In genomic region chr9:123399803-123400378, GRCh38 we compare ENCODE assay signal across 8 cellular contexts. TPM values are rescaled to one million over a fixed set of nuclear protein-coding genes. Genes with fewer than 3 reads are reported as not detected.
DNase-seq lines count a peak whose midpoint lies in the region; ATAC-seq and TF ChIP-seq lines count a peak whose summit lies in the region.
"Had no signal": no experiment of that assay in that cellular context is flagged by ENCODE, and none has a peak within 500 bp of the region (broad histone marks: within the 10 kb centered on the region; RNA-seq: fewer than 3 reads in every experiment).

No MANE protein-coding gene starts in this region.

- H3K4me2 ChIP-seq in GM23338, result no peak overlapping the region
- no peak overlapping the region for H3K4me2 ChIP-seq in mesendoderm (ENCODE audit: low read length)

- H3K27ac ChIP-seq in GM23338 (ENCODE audit: low read depth) (no peak overlapping the region), mesendoderm (ENCODE audit: low read depth, low read length) (no peak overlapping the region)

- H3K9me3 Mint-ChIP-seq in Caco-2 (ENCODE audit: unreplicated experiment) (no peaks in the 10 kb centered on the region), GM23338 (no peaks in the 10 kb centered on the region)
- H3K9me3 Mint-ChIP-seq in activated CD4-positive, alpha-beta memory T cell treated with anti-CD3 and anti-CD28 coated beads, Interleukin-2, amount 10 ng/mL, durations not matched to agents 7 days and 5 days, result no peaks in the 10 kb centered on the region
- H3K9me3 Mint-ChIP-seq: stimulated activated naive CD8-positive, alpha-beta T cell treated with anti-CD3 and anti-CD28 coated beads, Interleukin-15, Interleukin-2, amounts not matched to agents 100 ng/mL and 50 ng/mL, for 24 hours had no signal

- H3K79me1 ChIP-seq in mesendoderm (ENCODE audit: low read length), result no peaks in the 10 kb centered on the region

- no peak overlapping the region for H3K18ac ChIP-seq in mesendoderm (ENCODE audit: low read length)

- H3K4me1 Mint-ChIP-seq in Caco-2 (ENCODE audit: low read depth, unreplicated experiment), result no peaks in the 10 kb centered on the region
- peaks cover 16% of the 10 kb centered on the region for H3K4me1 Mint-ChIP-seq in GM23338
- H3K4me1 Mint-ChIP-seq in activated CD4-positive, alpha-beta memory T cell treated with anti-CD3 and anti-CD28 coated beads, Interleukin-2, amount 10 ng/mL, durations not matched to agents 7 days and 5 days, result no peaks in the 10 kb centered on the region

- no peak overlapping the region for H3K56ac ChIP-seq in mesendoderm (ENCODE audit: low read length)

- H3K4me3 Mint-ChIP-seq in Caco-2 (ENCODE audit: unreplicated experiment) (no peak overlapping the region), GM23338 (no peak overlapping the region)
- no peak overlapping the region for H3K4me3 Mint-ChIP-seq in activated CD4-positive, alpha-beta memory T cell treated with anti-CD3 and anti-CD28 coated beads, Interleukin-2, amount 10 ng/mL, durations not matched to agents 7 days and 5 days
- H3K4me3 Mint-ChIP-seq: stimulated activated naive CD8-positive, alpha-beta T cell treated with anti-CD3 and anti-CD28 coated beads, Interleukin-15, Interleukin-2, amounts not matched to agents 100 ng/mL and 50 ng/mL, for 24 hours had no signal

- H3K9me2 ChIP-seq in GM23338 (ENCODE audit: insufficient read depth), result no peaks in the 10 kb centered on the region

- CTCF ChIA-PET in Caco-2 (lab: Charles Lee), result interaction anchor here (0.6 to 0.8 kb wide), 2 partner anchors 42 to 586 kb away, joined by 3 read pairs; no protein-coding TSS in a partner anchor
- CTCF ChIA-PET in activated CD4-positive, alpha-beta memory T cell treated with anti-CD3 and anti-CD28 coated beads, Interleukin-2, amount 10 ng/mL, durations not matched to agents 7 days and 5 days (lab: Charles Lee), result no interaction called here

- H4K20me1 ChIP-seq in GM23338 (replicated peaks; ENCODE audit: insufficient read depth), result no peaks in the 10 kb centered on the region; the same call in 1 of the 2 replicates

- H2BK15ac ChIP-seq in mesendoderm (replicated peaks; ENCODE audit: low read depth), result no peak overlapping the region

- BruUV-seq in Caco-2 (replicated peaks; lab: Mats Ljungman, UMichigan), result no TSS peak

- H3K36me3 ChIP-seq in Caco-2 (ENCODE audit: control insufficient read depth, insufficient read depth, low read length), result no peaks in the 10 kb centered on the region; the same call in 1 of the 2 replicates
- no peaks in the 10 kb centered on the region for H3K36me3 ChIP-seq in GM23338 (ENCODE audit: insufficient read depth)
- H3K36me3 ChIP-seq in mesendoderm (ENCODE audit: control insufficient read depth, insufficient read depth, low read length), result no peaks in the 10 kb centered on the region

- peak in 1 of 2 experiments; percentile 43 for DNase-seq in Caco-2
- DNase-seq in GM23338 (ENCODE audit: low spot score), result peak; percentile 82
- peak; percentile 31 for DNase-seq in activated CD4-positive, alpha-beta memory T cell treated with anti-CD3 and anti-CD28 coated beads, Interleukin-2, amount 10 ng/mL, durations not matched to agents 7 days and 5 days
- peak; percentile 51 for DNase-seq in mesendoderm
- no peak for DNase-seq in GM19240 (ENCODE audit: insufficient read length, low spot score)
- no peak for DNase-seq in Ammon's horn (ENCODE audit: low spot score)
- no peak for DNase-seq in ureter (ENCODE audit: low spot score)

- H3K27ac Mint-ChIP-seq in Caco-2 (ENCODE audit: unreplicated experiment) (no peak overlapping the region), GM23338 (no peak overlapping the region)
- H3K27ac Mint-ChIP-seq in activated CD4-positive, alpha-beta memory T cell treated with anti-CD3 and anti-CD28 coated beads, Interleukin-2, amount 10 ng/mL, durations not matched to agents 7 days and 5 days, result no peak overlapping the region
- H3K27ac Mint-ChIP-seq: stimulated activated naive CD8-positive, alpha-beta T cell treated with anti-CD3 and anti-CD28 coated beads, Interleukin-15, Interleukin-2, amounts not matched to agents 100 ng/mL and 50 ng/mL, for 24 hours had no signal

- no CpG with 5 or more reads among the region's 11 CpGs for WGBS in mesendoderm (ENCODE audit: extremely low coverage, insufficient coverage, low lambda C conversion rate)

- POLR2A ChIA-PET in Caco-2 (lab: Charles Lee), result no interaction called here
- POLR2A ChIA-PET in activated CD4-positive, alpha-beta memory T cell treated with anti-CD3 and anti-CD28 coated beads, Interleukin-2, amount 10 ng/mL, durations not matched to agents 7 days and 5 days (lab: Charles Lee), result no interaction called here

- H3F3A ChIP-seq in GM23338 (replicated peaks; ENCODE audit: low read depth), result peaks cover 10% of the 10 kb centered on the region; the same call in 1 of the 2 replicates

- H3K27me3 Mint-ChIP-seq in Caco-2 (ENCODE audit: insufficient read depth, unreplicated experiment) (no peaks in the 10 kb centered on the region), GM23338 (ENCODE audit: insufficient read depth, low read depth, poor library complexity) (peaks cover 9% of the 10 kb centered on the region)
- H3K27me3 Mint-ChIP-seq in activated CD4-positive, alpha-beta memory T cell treated with anti-CD3 and anti-CD28 coated beads, Interleukin-2, amount 10 ng/mL, durations not matched to agents 7 days and 5 days, result no peaks in the 10 kb centered on the region
- H3K27me3 Mint-ChIP-seq: stimulated activated naive CD8-positive, alpha-beta T cell treated with anti-CD3 and anti-CD28 coated beads, Interleukin-15, Interleukin-2, amounts not matched to agents 100 ng/mL and 50 ng/mL, for 24 hours had no signal

- TF ChIP-seq CTCF in Caco-2 (IDR thresholded peaks at IDR 0.05; ENCODE audit: insufficient read depth in 1 of 2, low read depth in 1 of 2, low read length in 1 of 2, severe bottlenecking in 1 of 2, unreplicated experiment in 1 of 2) (peak; percentile 35 to 59), GM23338 (conservative IDR thresholded peaks at IDR 0.05; ENCODE audit: low read depth in 2 of 2) (peak; percentile 81 to 82)

- no peak overlapping the region for H3K4ac ChIP-seq in mesendoderm (ENCODE audit: low read depth, low read length)

- H3K79me2 ChIP-seq in GM23338 (replicated peaks; ENCODE audit: insufficient read depth), result no peaks in the 10 kb centered on the region
- H3K79me2 ChIP-seq in mesendoderm (ENCODE audit: control insufficient read depth, insufficient read depth, low read length), result no peaks in the 10 kb centered on the region

- no peak overlapping the region for H2BK5ac ChIP-seq in mesendoderm (ENCODE audit: low read length)

- H3K4me3 ChIP-seq in Caco-2 (ENCODE audit: low read depth, low read length), result no peak overlapping the region
- no peak overlapping the region for H3K4me3 ChIP-seq in GM23338
- no peak overlapping the region for H3K4me3 ChIP-seq in mesendoderm (ENCODE audit: low read length)

- no peak overlapping the region for H4K8ac ChIP-seq in mesendoderm (ENCODE audit: low read depth, low read length)

- no peaks in the 10 kb centered on the region for H3K9me3 ChIP-seq in Caco-2

- H3K9ac ChIP-seq in mesendoderm (ENCODE audit: low read length), result no peak overlapping the region

- H3K27me3 ChIP-seq in Caco-2 (replicated peaks; ENCODE audit: control insufficient read depth, insufficient read depth, low read length) (no peaks in the 10 kb centered on the region), GM23338 (ENCODE audit: insufficient read depth) (no peaks in the 10 kb centered on the region), mesendoderm (ENCODE audit: insufficient read depth, low read length, poor library complexity) (no peaks in the 10 kb centered on the region)

- H3K36me3 Mint-ChIP-seq in Caco-2 (ENCODE audit: insufficient read depth, unreplicated experiment), result peaks cover 25% of the 10 kb centered on the region
- H3K36me3 Mint-ChIP-seq in GM23338 (ENCODE audit: low read depth), result no peaks in the 10 kb centered on the region
- H3K36me3 Mint-ChIP-seq in activated CD4-positive, alpha-beta memory T cell treated with anti-CD3 and anti-CD28 coated beads, Interleukin-2, amount 10 ng/mL, durations not matched to agents 7 days and 5 days (ENCODE audit: low read depth), result no peaks in the 10 kb centered on the region

- H3K4me1 ChIP-seq in Caco-2 (no peaks in the 10 kb centered on the region), GM23338 (ENCODE audit: insufficient read depth) (no peaks in the 10 kb centered on the region; the same call in 1 of the 2 replicates), mesendoderm (ENCODE audit: control insufficient read depth, low read depth, low read length) (peaks cover 6% of the 10 kb centered on the region)

- ATAC-seq in GM23338, result peak; percentile 64

- H3K23ac ChIP-seq in mesendoderm (ENCODE audit: low read length), result no peak overlapping the region

- H2AK5ac ChIP-seq in mesendoderm (ENCODE audit: low read length), result no peak overlapping the region

- H2AFZ ChIP-seq in GM23338, result no peak overlapping the region

- no peak overlapping the region for H2BK120ac ChIP-seq in mesendoderm (ENCODE audit: low read depth, low read length)

- H4K5ac ChIP-seq in mesendoderm (ENCODE audit: low read length), result no peak overlapping the region

- intact Hi-C loops in Caco-2 (cut with micrococcal nuclease; ENCODE audit: unreplicated experiment), result loop anchor here (5.0 kb wide), 2 partner anchors 82 to 122 kb away; no protein-coding TSS in a partner anchor

TF ChIP-seq in GM23338, 12 proteins besides CTCF, POLR2A, EP300 and RAD21 (continues in another document):
- TF ChIP-seq EZH2phosphoT487 (IDR thresholded peaks at IDR 0.05; ENCODE audit: unreplicated experiment) (no peak), NANOG (IDR thresholded peaks at IDR 0.05; ENCODE audit: borderline replicate concordance) (no peak), ZNF114 (CRISPR knock-in tag; IDR thresholded peaks at IDR 0.05) (no peak), STAT1 (IDR thresholded peaks at IDR 0.05; ENCODE audit: unreplicated experiment) (no peak), ETS1 (IDR thresholded peaks at IDR 0.05) (no peak), ZNF331 (CRISPR knock-in tag; IDR thresholded peaks at IDR 0.05; ENCODE audit: low read depth) (no peak)

RNA-seq across cellular contexts. Expression of gene CRB2, which starts 43.9 kb away (rescaled TPM):
- total RNA-seq in Caco-2 (2022) (0.34 and 0.56 TPM in 2 replicates), ureter (0.05 TPM)
- 9.8 and 10.2 TPM in 2 replicates for total RNA-seq in GM23338 (2014; rRNA removed; shearing (Covaris generic))
- 0.34 and 0.50 TPM in 2 replicates for polyA plus RNA-seq in GM23338 (2016; fragmentation: Nextera tagmentation; extraction: Ambion mirVana)
- under 1 TPM in 1 of 2 experiments, not detected in 1; 0.03 TPM for total RNA-seq in activated CD4-positive, alpha-beta memory T cell treated with anti-CD3 and anti-CD28 coated beads, Interleukin-2, amount 10 ng/mL, durations not matched to agents 7 days and 5 days
- polyA plus RNA-seq in mesendoderm (2013, experiment 1 of 2), result 0.06 TPM
- polyA plus RNA-seq in mesendoderm (2013, experiment 2 of 2), result 0.07 TPM

Comparison
In these comparisons a context has a peak if more than half of its experiments do, and no peak if none do; other contexts are left out.
1. DNase-seq: peak in GM23338 (single experiment), activated CD4-positive, alpha-beta memory T cell treated with anti-CD3 and anti-CD28 coated beads, Interleukin-2, amount 10 ng/mL, durations not matched to agents 7 days and 5 days (single experiment) and mesendoderm (single experiment); none in GM19240 (single experiment), Ammon's horn (single experiment) and ureter (single experiment).